In the genomic region with DNA sequence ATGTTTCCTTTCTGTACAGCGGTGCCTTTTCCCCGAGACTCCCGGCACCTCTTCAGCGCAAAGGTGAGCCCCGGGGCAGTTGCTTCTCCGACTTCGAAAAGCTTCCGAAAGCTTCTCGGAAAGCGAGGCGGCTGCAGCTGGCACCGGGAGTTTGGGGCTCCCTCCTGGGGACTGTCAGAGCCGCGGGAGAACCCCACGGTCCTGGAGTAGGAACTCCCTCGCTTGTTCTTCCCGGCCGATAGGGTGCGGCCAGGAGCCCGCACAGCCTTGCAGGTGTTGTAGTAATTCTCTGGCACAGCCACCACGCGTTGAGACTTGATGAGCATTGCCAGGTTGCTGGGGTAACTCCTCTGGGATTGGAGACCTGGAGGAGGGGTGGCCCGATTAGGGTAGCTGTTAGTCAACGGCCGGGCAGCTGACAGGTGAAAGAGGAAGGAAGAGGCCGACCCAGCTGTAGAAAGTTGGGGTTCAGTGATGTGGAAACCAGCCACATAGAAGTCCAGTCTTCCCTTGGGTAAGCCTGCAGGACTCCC, we compare ENCODE assay signal across 1 cellular context.
A peak's percentile ranks its signal among the peaks of the same experiment; 100 is the strongest.
TF ChIP-seq lines count a peak whose summit lies in the region.

No MANE protein-coding gene starts in this region.

TF ChIP-seq in HepG2, 621 proteins besides CTCF, POLR2A, EP300 and RAD21 (continued from another document):
- TF ChIP-seq, protein P1, sequence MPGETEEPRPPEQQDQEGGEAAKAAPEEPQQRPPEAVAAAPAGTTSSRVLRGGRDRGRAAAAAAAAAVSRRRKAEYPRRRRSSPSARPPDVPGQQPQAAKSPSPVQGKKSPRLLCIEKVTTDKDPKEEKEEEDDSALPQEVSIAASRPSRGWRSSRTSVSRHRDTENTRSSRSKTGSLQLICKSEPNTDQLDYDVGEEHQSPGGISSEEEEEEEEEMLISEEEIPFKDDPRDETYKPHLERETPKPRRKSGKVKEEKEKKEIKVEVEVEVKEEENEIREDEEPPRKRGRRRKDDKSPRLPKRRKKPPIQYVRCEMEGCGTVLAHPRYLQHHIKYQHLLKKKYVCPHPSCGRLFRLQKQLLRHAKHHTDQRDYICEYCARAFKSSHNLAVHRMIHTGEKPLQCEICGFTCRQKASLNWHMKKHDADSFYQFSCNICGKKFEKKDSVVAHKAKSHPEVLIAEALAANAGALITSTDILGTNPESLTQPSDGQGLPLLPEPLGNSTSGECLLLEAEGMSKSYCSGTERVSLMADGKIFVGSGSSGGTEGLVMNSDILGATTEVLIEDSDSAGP (CRISPR knock-in tag; IDR thresholded peaks at IDR 0.05; ENCODE audit: borderline replicate concordance): peak; percentile 81; the same call in 1 of the 2 replicates
- TF ChIP-seq, protein P2, sequence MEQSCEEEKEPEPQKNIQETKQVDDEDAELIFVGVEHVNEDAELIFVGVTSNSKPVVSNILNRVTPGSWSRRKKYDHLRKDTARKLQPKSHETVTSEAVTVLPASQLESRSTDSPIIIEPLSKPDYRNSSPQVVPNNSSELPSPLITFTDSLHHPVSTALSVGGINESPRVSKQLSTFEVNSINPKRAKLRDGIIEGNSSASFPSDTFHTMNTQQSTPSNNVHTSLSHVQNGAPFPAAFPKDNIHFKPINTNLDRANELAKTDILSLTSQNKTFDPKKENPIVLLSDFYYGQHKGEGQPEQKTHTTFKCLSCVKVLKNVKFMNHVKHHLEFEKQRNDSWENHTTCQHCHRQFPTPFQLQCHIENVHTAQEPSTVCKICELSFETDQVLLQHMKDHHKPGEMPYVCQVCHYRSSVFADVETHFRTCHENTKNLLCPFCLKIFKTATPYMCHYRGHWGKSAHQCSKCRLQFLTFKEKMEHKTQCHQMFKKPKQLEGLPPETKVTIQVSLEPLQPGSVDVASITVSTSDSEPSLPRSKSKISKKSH (CRISPR knock-in tag; IDR thresholded peaks at IDR 0.05; ENCODE audit: borderline replicate concordance): 0 out of 2 replicates have a peak, but pooled peaks have one; percentile 55
- TF ChIP-seq ZNF513 (CRISPR knock-in tag; conservative IDR thresholded peaks at IDR 0.05) (no peak), SAP130 (CRISPR knock-in tag; IDR thresholded peaks at IDR 0.05; ENCODE audit: low read depth) (peak; percentile 83), FOXP1 (IDR thresholded peaks at IDR 0.05) (no peak), FOXP1 (CRISPR knock-in tag; IDR thresholded peaks at IDR 0.05) (no peak), ZSCAN30 (CRISPR knock-in tag; IDR thresholded peaks at IDR 0.05) (no peak), ZNF629 (CRISPR knock-in tag; conservative IDR thresholded peaks at IDR 0.05) (no peak), NFYC (CRISPR knock-in tag; IDR thresholded peaks at IDR 0.05) (peak; percentile 26; the same call in 1 of the 2 replicates), PAF1 (CRISPR knock-in tag; IDR thresholded peaks at IDR 0.05) (no peak), ZNF496 (CRISPR knock-in tag; IDR thresholded peaks at IDR 0.05; ENCODE audit: insufficient replicate concordance) (no peak), HMGXB4 (CRISPR knock-in tag; IDR thresholded peaks at IDR 0.05; ENCODE audit: borderline replicate concordance in 1 of 2, low read depth in 1 of 2) (peak in 1 of 2 experiments; percentile 74; a peak in 3 of 4 replicates), HNF1A (IDR thresholded peaks at IDR 0.05; ENCODE audit: low read depth) (no peak), HNF1A (CRISPR knock-in tag; IDR thresholded peaks at IDR 0.05; ENCODE audit: borderline replicate concordance) (no peak), ZNF556 (CRISPR knock-in tag; IDR thresholded peaks at IDR 0.05; ENCODE audit: borderline replicate concordance) (0 out of 2 replicates have a peak, but pooled peaks have one; percentile 12), PHF8 (CRISPR knock-in tag; IDR thresholded peaks at IDR 0.05) (no peak; the same call in 1 of the 2 replicates), ZNF737 (CRISPR knock-in tag; IDR thresholded peaks at IDR 0.05; ENCODE audit: borderline replicate concordance) (no peak), ZNF761 (CRISPR knock-in tag; conservative IDR thresholded peaks at IDR 0.05) (no peak), ZFX (CRISPR knock-in tag; IDR thresholded peaks at IDR 0.05; ENCODE audit: low read depth) (no peak), TMF1 (CRISPR knock-in tag; IDR thresholded peaks at IDR 0.05; ENCODE audit: low read depth) (0 out of 2 replicates have a peak, but pooled peaks have one; percentile 28), RBM39 (IDR thresholded peaks at IDR 0.05; ENCODE audit: low read depth, low read length, poor library complexity, severe bottlenecking) (peak; percentile 59), HDAC1 (CRISPR knock-in tag; IDR thresholded peaks at IDR 0.05) (0 out of 2 replicates have a peak, but pooled peaks have one; percentile 39), PCBP2 (optimal IDR thresholded peaks at IDR 0.05; ENCODE audit: low read depth, low read length, poor library complexity, severe bottlenecking) (no peak), MXD4 (CRISPR knock-in tag; IDR thresholded peaks at IDR 0.05) (no peak; the same call in 1 of the 2 replicates), AHR (CRISPR knock-in tag; IDR thresholded peaks at IDR 0.05) (no peak), ELF3 (CRISPR knock-in tag; IDR thresholded peaks at IDR 0.05) (peak; percentile 49; the same call in 1 of the 2 replicates), RFX3 (CRISPR knock-in tag; IDR thresholded peaks at IDR 0.05) (peak; percentile 32; the same call in 1 of the 2 replicates), ZNF441 (CRISPR knock-in tag; IDR thresholded peaks at IDR 0.05; ENCODE audit: borderline replicate concordance) (peak; percentile 4; the same call in 1 of the 2 replicates), MZF1 (CRISPR knock-in tag; IDR thresholded peaks at IDR 0.05; ENCODE audit: borderline replicate concordance) (no peak), CENPX (CRISPR knock-in tag; IDR thresholded peaks at IDR 0.05) (no peak), SMAD1 (CRISPR knock-in tag; IDR thresholded peaks at IDR 0.05; ENCODE audit: borderline replicate concordance, low read depth) (peak; percentile 68; the same call in 1 of the 2 replicates), FOXA3 (CRISPR knock-in tag; IDR thresholded peaks at IDR 0.05) (peak; percentile 23; the same call in 1 of the 2 replicates), HMG20A (CRISPR knock-in tag; IDR thresholded peaks at IDR 0.05; ENCODE audit: borderline replicate concordance) (no peak), RARA (CRISPR knock-in tag; IDR thresholded peaks at IDR 0.05) (no peak), NPAS2 (CRISPR knock-in tag; IDR thresholded peaks at IDR 0.05; ENCODE audit: borderline replicate concordance) (no peak), RXRA (CRISPR knock-in tag; IDR thresholded peaks at IDR 0.05) (peak; percentile 53; the same call in 1 of the 2 replicates), WIZ (CRISPR knock-in tag; IDR thresholded peaks at IDR 0.05) (no peak), GATA4 (IDR thresholded peaks at IDR 0.05; ENCODE audit: borderline replicate concordance, low read depth) (no peak), HMGA1 (CRISPR knock-in tag; conservative IDR thresholded peaks at IDR 0.05) (no peak), MXI1 (IDR thresholded peaks at IDR 0.05; ENCODE audit: borderline replicate concordance, low read depth, low read length) (peak; percentile 78; the same call in 2 of the 3 replicates), TOPORS (CRISPR knock-in tag; IDR thresholded peaks at IDR 0.05) (no peak), ZNF20 (CRISPR knock-in tag; IDR thresholded peaks at IDR 0.05) (peak; percentile 96)
- TF ChIP-seq, protein P3, sequence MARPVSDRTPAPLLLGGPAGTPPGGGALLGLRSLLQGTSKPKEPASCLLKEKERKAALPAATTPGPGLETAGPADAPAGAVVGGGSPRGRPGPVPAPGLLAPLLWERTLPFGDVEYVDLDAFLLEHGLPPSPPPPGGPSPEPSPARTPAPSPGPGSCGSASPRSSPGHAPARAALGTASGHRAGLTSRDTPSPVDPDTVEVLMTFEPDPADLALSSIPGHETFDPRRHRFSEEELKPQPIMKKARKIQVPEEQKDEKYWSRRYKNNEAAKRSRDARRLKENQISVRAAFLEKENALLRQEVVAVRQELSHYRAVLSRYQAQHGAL (CRISPR knock-in tag; IDR thresholded peaks at IDR 0.05; ENCODE audit: not compliant biosample characterization): peak; percentile 13
